In the genomic region with DNA sequence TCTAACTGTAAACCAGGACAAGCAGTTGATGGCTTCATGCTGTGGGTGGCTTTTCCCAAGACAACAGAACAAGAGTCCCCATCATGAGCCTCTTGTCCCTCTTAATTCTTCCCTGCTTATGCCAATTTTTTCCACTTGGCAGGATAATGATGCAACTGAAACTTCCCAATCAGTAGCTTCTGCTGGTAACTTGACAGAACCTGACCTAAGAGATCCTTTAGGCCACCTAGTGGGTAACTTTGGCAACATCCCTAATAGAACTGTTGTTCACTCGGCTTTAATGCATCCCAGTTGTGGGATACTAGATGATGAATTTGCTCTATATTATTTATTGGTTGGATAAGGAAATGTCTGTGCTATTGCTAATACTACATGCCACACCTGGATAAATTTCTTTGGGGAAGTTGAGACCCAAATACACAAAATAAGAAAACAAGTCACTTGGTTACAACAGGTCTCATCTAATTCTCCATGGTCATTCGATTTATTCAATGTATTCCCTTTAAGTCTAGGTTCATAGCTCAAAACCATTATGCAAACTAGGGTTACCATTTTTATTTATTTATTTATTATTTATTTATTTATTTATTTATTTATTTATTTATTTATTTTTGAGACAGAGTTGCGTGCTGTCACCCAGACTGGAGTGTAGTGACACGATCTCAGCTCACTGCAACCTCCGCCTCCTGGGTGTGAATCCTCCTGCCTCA, we compare ENCODE assay signal across 8 cellular contexts. TPM values are rescaled to one million over a fixed set of nuclear protein-coding genes. Genes with fewer than 3 reads are reported as not detected.
DNase-seq lines count a peak whose midpoint lies in the region; ATAC-seq and TF ChIP-seq lines count a peak whose summit lies in the region.

No MANE protein-coding gene starts in this region.

- peaks cover 3% of the 10 kb centered on the region for H3K27me3 Mint-ChIP-seq in glutamatergic neuron (ENCODE audit: unreplicated experiment)

- H3K27ac ChIP-seq in AG04450 (ENCODE audit: low read depth, low read length) (no peak overlapping the region), WERI-Rb-1 (no peak overlapping the region)

- no peak overlapping the region for H3K4me3 ChIP-seq in AG04450 (ENCODE audit: low read depth, low read length)
- no peak overlapping the region for H3K4me3 ChIP-seq in WERI-Rb-1 (ENCODE audit: low read depth, low read length)
- H3K4me3 ChIP-seq in retinal pigment epithelial cell (ENCODE audit: low read length), result no peak overlapping the region

- H3K4me1 Mint-ChIP-seq in glutamatergic neuron (ENCODE audit: low read depth, unreplicated experiment), result no peaks in the 10 kb centered on the region

- H3K9me3 ChIP-seq in AG04450 (ENCODE audit: control insufficient read depth, insufficient read depth, low read length) (no peaks in the 10 kb centered on the region), WERI-Rb-1 (ENCODE audit: severe bottlenecking) (no peaks in the 10 kb centered on the region)

- peaks cover 2% of the 10 kb centered on the region for H3K9me3 Mint-ChIP-seq in glutamatergic neuron (ENCODE audit: unreplicated experiment)

- H3K27ac Mint-ChIP-seq in glutamatergic neuron (ENCODE audit: unreplicated experiment), result no peak overlapping the region

- peak; percentile 11 for DNase-seq in AG04450 (ENCODE audit: low read depth, low spot score)
- peak; percentile 26 for DNase-seq in GDM1 (lab: John Stamatoyannopoulos, UW)
- peak; percentile 60 for DNase-seq in NCI-H2029 (lab: John Stamatoyannopoulos, UW)
- DNase-seq in WERI-Rb-1, result peak; percentile 20
- DNase-seq in glutamatergic neuron, result no peak
- DNase-seq in retinal pigment epithelial cell (ENCODE audit: low read depth), result peak; percentile 13

- ATAC-seq in HG03342 (IDR thresholded peaks at IDR 0.05; ENCODE audit: unreplicated experiment), result no peak
- no peak for ATAC-seq in HG03442 (IDR thresholded peaks at IDR 0.05; ENCODE audit: unreplicated experiment)

- peaks cover 13% of the 10 kb centered on the region for H3K27me3 ChIP-seq in AG04450 (ENCODE audit: control insufficient read depth, insufficient read depth, low read length)
- H3K27me3 ChIP-seq in WERI-Rb-1 (ENCODE audit: insufficient read depth, low read depth, severe bottlenecking), result no peaks in the 10 kb centered on the region

- peak; percentile 78 for TF ChIP-seq CTCF in AG04450 (IDR thresholded peaks at IDR 0.05; ENCODE audit: low read depth, low read length)
- TF ChIP-seq CTCF in WERI-Rb-1 (IDR thresholded peaks at IDR 0.05; ENCODE audit: low read depth, low read length), result peak; percentile 64
- TF ChIP-seq CTCF in glutamatergic neuron (IDR thresholded peaks at IDR 0.05; ENCODE audit: partially characterized antibody, unreplicated experiment), result peak; percentile 75
- peak; percentile 79 for TF ChIP-seq CTCF in retinal pigment epithelial cell (conservative IDR thresholded peaks at IDR 0.05; ENCODE audit: low read depth, low read length)

- POLR2A ChIA-PET in AG04450 (lab: Yijun Ruan, JAX), result no interaction called here

- H3K36me3 Mint-ChIP-seq in glutamatergic neuron (ENCODE audit: unreplicated experiment), result no peaks in the 10 kb centered on the region

- CTCF ChIA-PET in AG04450 (lab: Charles Lee), result interaction anchor here (0.5 to 2.9 kb wide), 12 partner anchors 11 to 776 kb away, joined by 3 to 20 read pairs (median 4); partner anchors contain the start of gene NDUFA6

- no peaks in the 10 kb centered on the region for H3K36me3 ChIP-seq in WERI-Rb-1

- no peak overlapping the region for H3K4me3 Mint-ChIP-seq in glutamatergic neuron (ENCODE audit: unreplicated experiment)

RNA-seq across cellular contexts. Expression of gene NFAM1, which starts 41.4 kb away (rescaled TPM):
- not detected in 2 replicates for polyA plus RNA-seq in AG04450 (2011; rRNA removed)
- polyA minus RNA-seq in AG04450 (2011; rRNA and poly(A)+ RNA removed), result not detected in 2 replicates
- total RNA-seq in glutamatergic neuron (ENCODE audit: unreplicated experiment), result 0.91 TPM

RNA-seq across cellular contexts. Expression of gene RRP7A, which starts 46.0 kb away (rescaled TPM):
- polyA plus RNA-seq in AG04450 (2011; rRNA removed), result 17.4 and 21.8 TPM in 2 replicates
- polyA minus RNA-seq in AG04450 (2011; rRNA and poly(A)+ RNA removed), result 12.4 and 13.1 TPM in 2 replicates
- total RNA-seq in glutamatergic neuron (ENCODE audit: unreplicated experiment), result 35.1 TPM
